In genomic region chr11:24767411-24767810, GRCh38 we compare ENCODE assay signal across 29 cellular contexts.
A peak's percentile ranks its signal among the peaks of the same experiment; 100 is the strongest.
DNase-seq lines count a peak whose midpoint lies in the region; TF ChIP-seq lines count a peak whose summit lies in the region.
"Had no signal": no experiment of that assay in that cellular context is flagged by ENCODE, and none has a peak within 500 bp of the region (broad histone marks: within the 10 kb centered on the region; RNA-seq: fewer than 3 reads in every experiment).

No MANE protein-coding gene starts in this region.

- H3K9me3 ChIP-seq in GM23248 (ENCODE audit: low read depth), result no peaks in the 10 kb centered on the region
- H3K9me3 ChIP-seq: A549; BE2C; BLaER1; BLaER1 treated with 17β-estradiol and CSF1 and Interleukin-3, amounts not matched to agents 10 nM and 100 nM; Caco-2 had no signal

- H3K4me3 ChIP-seq in LNCaP clone FGC (ENCODE audit: low read depth, low read length), result no peak overlapping the region
- no peak overlapping the region for H3K4me3 ChIP-seq in GM23248
- H3K4me3 ChIP-seq: A549; BLaER1; BLaER1 treated with 17β-estradiol and CSF1 and Interleukin-3, amounts not matched to agents 10 nM and 100 nM had no signal

- H3K79me2 ChIP-seq in GM23248 (ENCODE audit: insufficient read depth), result no peaks in the 10 kb centered on the region

- H3K27me3 ChIP-seq in GM23248 (replicated peaks; ENCODE audit: insufficient read depth), result no peaks in the 10 kb centered on the region
- H3K27me3 ChIP-seq: BE2C; BLaER1; BLaER1 treated with 17β-estradiol and CSF1 and Interleukin-3, amounts not matched to agents 10 nM and 100 nM had no signal

- no peaks in the 10 kb centered on the region for H3F3A ChIP-seq in GM23248 (ENCODE audit: insufficient read depth)

- H3K4me1 ChIP-seq in GM23248 (ENCODE audit: insufficient read depth), result no peaks in the 10 kb centered on the region
- H3K4me1 ChIP-seq: A549; BE2C; BLaER1; BLaER1 treated with 17β-estradiol and CSF1 and Interleukin-3, amounts not matched to agents 10 nM and 100 nM; Caco-2 had no signal

- WGBS in GM23248 (ENCODE audit: low coverage in 1 of 2, low lambda C conversion rate in 2 of 2, missing lambda C conversion rate in 2 of 2), 2 experiments, result 45 to 51% methylated on average over 3 of the region's 3 CpGs

- no peak overlapping the region for H2AFZ ChIP-seq in GM23248

- in situ Hi-C loops in GM23248 (cut with MboI), result no loop called here

- no peaks in the 10 kb centered on the region for H3K9me2 ChIP-seq in GM23248 (ENCODE audit: insufficient read depth)

- H4K20me1 ChIP-seq in GM23248 (ENCODE audit: insufficient read depth), result no peaks in the 10 kb centered on the region
- H4K20me1 ChIP-seq: BLaER1; BLaER1 treated with 17β-estradiol and CSF1 and Interleukin-3, amounts not matched to agents 10 nM and 100 nM had no signal

- TF ChIP-seq CTCF in 22Rv1 (IDR thresholded peaks at IDR 0.05), result no peak
- TF ChIP-seq CTCF in LNCaP clone FGC (IDR thresholded peaks at IDR 0.05; ENCODE audit: control insufficient read depth, extremely low read depth, insufficient read depth), result no peak
- TF ChIP-seq CTCF in VCaP (conservative IDR thresholded peaks at IDR 0.05), result no peak

- H3K9ac ChIP-seq in GM23248, result no peak overlapping the region
- H3K9ac ChIP-seq: BLaER1; BLaER1 treated with 17β-estradiol and CSF1 and Interleukin-3, amounts not matched to agents 10 nM and 100 nM had no signal

- DNase-seq in LNCaP clone FGC (ENCODE audit: low read depth), result peak; percentile 93
- no peak for DNase-seq in mesenteric fat pad (ENCODE audit: low spot score)
- DNase-seq in cortex of kidney (lab: John Stamatoyannopoulos, UW), result no peak
- no peak for DNase-seq in GM23248
- DNase-seq: 8988T; ACHN; AML-193; BE2C; C1 segment of cervical spinal cord; Caco-2; Calu3; CD4-positive, alpha-beta memory T cell; CD4-positive, alpha-beta T cell; CD4-positive, CD25-positive, alpha-beta regulatory T cell; CD8-positive, alpha-beta memory T cell; CD8-positive, alpha-beta T cell; COR-L47; DMS 273 treated with DMSO at 0.1 percent for 48 hours; DMS153; DMS53; DMS79; DMS79 treated with DMSO at 0.1 percent for 48 hours; DND-41; EL had no signal

- H3K36me3 ChIP-seq in GM23248 (ENCODE audit: low read depth), result no peaks in the 10 kb centered on the region
- H3K36me3 ChIP-seq: BE2C; BLaER1; BLaER1 treated with 17β-estradiol and CSF1 and Interleukin-3, amounts not matched to agents 10 nM and 100 nM had no signal

- H3K27ac ChIP-seq in 22Rv1 (peak overlapping the region; percentile 77), VCaP (peak overlapping the region; percentile 41), GM23248 (no peak overlapping the region)
- H3K27ac ChIP-seq: A549; BLaER1; BLaER1 treated with 17β-estradiol and CSF1 and Interleukin-3, amounts not matched to agents 10 nM and 100 nM had no signal

- H3K4me2 ChIP-seq in GM23248 (ENCODE audit: unreplicated experiment), result no peak overlapping the region
- H3K4me2 ChIP-seq: A549; BLaER1; BLaER1 treated with 17β-estradiol and CSF1 and Interleukin-3, amounts not matched to agents 10 nM and 100 nM had no signal
